In genomic region chr12:91482231-91482630, GRCh38 we compare ENCODE assay signal across 5 cellular contexts.
"Had no signal": no experiment of that assay in that cellular context is flagged by ENCODE, and none has a peak within 500 bp of the region (broad histone marks: within the 10 kb centered on the region; RNA-seq: fewer than 3 reads in every experiment).

No MANE protein-coding gene starts in this region.

- H3K4me2 ChIP-seq: GM23338 had no signal

- H2AFZ ChIP-seq: GM23338 had no signal

- DNase-seq: H9, HCEC 1CT, IMR-90 had no signal

- H3K4me3 ChIP-seq: GM23338, K562 had no signal
